In the genomic region with DNA sequence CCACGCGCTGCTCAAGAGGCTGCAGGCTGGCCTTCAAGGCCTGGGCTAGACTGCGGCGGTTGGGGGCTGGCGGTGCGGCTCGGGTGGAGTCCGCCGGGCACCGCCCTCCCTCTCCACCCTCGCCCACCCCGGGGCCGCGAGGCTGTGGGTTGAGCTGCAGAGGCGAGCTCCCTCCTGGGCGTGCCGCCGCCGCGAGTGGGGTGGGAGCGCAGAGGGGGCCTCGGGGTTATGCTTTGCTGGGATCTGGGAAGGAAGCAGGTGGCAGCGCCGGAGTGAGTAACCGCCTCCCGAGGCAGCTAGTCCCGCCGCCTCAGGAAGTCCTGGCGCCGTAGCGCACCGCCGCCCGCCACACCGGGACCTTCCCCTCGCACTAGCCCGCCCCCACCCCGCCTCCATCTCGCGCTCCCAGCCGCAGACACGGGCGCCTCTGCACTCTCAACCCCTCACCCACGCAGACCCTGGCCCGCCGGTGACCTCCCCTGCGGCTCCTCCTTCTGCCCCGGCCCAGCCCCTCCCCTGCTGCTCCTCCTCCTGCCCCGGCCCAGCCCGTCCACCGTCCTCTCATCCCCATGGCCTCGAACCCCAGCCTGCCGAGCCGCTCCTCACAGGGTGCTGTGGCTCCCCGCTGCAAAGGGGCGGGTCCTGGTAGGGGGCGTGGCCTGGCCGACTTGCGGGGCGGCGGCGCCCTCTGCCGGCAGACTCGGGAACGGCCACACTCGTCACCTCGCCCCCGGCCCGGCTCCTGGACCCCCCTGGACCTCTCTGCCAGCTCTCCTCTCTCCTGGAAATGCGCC, we compare ENCODE assay signal across 1 cellular context.
TF ChIP-seq lines count a peak whose summit lies in the region.

No MANE protein-coding gene starts in this region.

TF ChIP-seq in H1, 55 proteins besides CTCF, POLR2A, EP300 and RAD21:
- TF ChIP-seq ZNF274 (IDR thresholded peaks at IDR 0.05; ENCODE audit: borderline replicate concordance, extremely low read depth, low read length) (no peak), KDM4A (IDR thresholded peaks at IDR 0.05; ENCODE audit: low read depth, low read length, severe bottlenecking) (peak; percentile 95), SRF (IDR thresholded peaks at IDR 0.05; ENCODE audit: low read depth, low read length) (no peak), CBX5 (IDR thresholded peaks at IDR 0.05; ENCODE audit: low read depth, low read length) (no peak), SAP30 (IDR thresholded peaks at IDR 0.05; ENCODE audit: insufficient read depth, insufficient replicate concordance, low read length) (no peak), KDM5A (IDR thresholded peaks at IDR 0.05; ENCODE audit: low read length) (no peak), GABPA (IDR thresholded peaks at IDR 0.05; ENCODE audit: borderline replicate concordance, insufficient read depth, low read length) (no peak), SP2 (IDR thresholded peaks at IDR 0.05; ENCODE audit: low read length) (no peak), GTF2F1 (IDR thresholded peaks at IDR 0.05; ENCODE audit: borderline replicate concordance, low read depth, low read length) (no peak), RBBP5 (IDR thresholded peaks at IDR 0.05; ENCODE audit: borderline replicate concordance, low read depth, low read length) (0 out of 2 replicates have a peak, but pooled peaks have one; percentile 19), RFX5 (IDR thresholded peaks at IDR 0.05; ENCODE audit: borderline replicate concordance, low read depth, low read length) (no peak), JUND (IDR thresholded peaks at IDR 0.05; ENCODE audit: low read length) (peak; percentile 52; the same call in 1 of the 2 replicates), CREB1 (IDR thresholded peaks at IDR 0.05) (peak; percentile 72), SIN3A (conservative IDR thresholded peaks at IDR 0.05 in 1 of 2, IDR thresholded peaks at IDR 0.05 in 1 of 2; ENCODE audit: low read depth in 1 of 2, low read length in 2 of 2) (no peak), BRCA1 (IDR thresholded peaks at IDR 0.05; ENCODE audit: low read depth, low read length) (no peak), TCF12 (IDR thresholded peaks at IDR 0.05; ENCODE audit: low read depth, low read length) (no peak), CHD2 (IDR thresholded peaks at IDR 0.05; ENCODE audit: low read length) (peak; percentile 39; the same call in 1 of the 2 replicates), POLR2AphosphoS5 (IDR thresholded peaks at IDR 0.05; ENCODE audit: low read depth, low read length) (no peak), SUZ12 (IDR thresholded peaks at IDR 0.05; ENCODE audit: low read length) (0 out of 2 replicates have a peak, but pooled peaks have one; percentile 24), EGR1 (IDR thresholded peaks at IDR 0.05; ENCODE audit: borderline replicate concordance, low read depth, low read length) (no peak; the same call in 1 of the 2 replicates), SP1 (IDR thresholded peaks at IDR 0.05; ENCODE audit: low read depth, low read length) (peak; percentile 85), ASH2L (IDR thresholded peaks at IDR 0.05; ENCODE audit: low read length) (peak; percentile 22), HDAC6 (IDR thresholded peaks at IDR 0.05; ENCODE audit: low read depth, low read length) (no peak), PHF8 (conservative IDR thresholded peaks at IDR 0.05; ENCODE audit: low read depth, low read length) (0 out of 2 replicates have a peak, but pooled peaks have one; percentile 6), EZH2 (IDR thresholded peaks at IDR 0.05; ENCODE audit: low read depth, low read length, severe bottlenecking) (no peak), CEBPB (IDR thresholded peaks at IDR 0.05; ENCODE audit: low read depth, low read length) (no peak), SP4 (IDR thresholded peaks at IDR 0.05; ENCODE audit: low read length) (peak; percentile 92)
- TF ChIP-seq, protein P1, sequence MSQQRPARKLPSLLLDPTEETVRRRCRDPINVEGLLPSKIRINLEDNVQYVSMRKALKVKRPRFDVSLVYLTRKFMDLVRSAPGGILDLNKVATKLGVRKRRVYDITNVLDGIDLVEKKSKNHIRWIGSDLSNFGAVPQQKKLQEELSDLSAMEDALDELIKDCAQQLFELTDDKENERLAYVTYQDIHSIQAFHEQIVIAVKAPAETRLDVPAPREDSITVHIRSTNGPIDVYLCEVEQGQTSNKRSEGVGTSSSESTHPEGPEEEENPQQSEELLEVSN (IDR thresholded peaks at IDR 0.05) = peak; percentile 45
- TF ChIP-seq, protein P2, sequence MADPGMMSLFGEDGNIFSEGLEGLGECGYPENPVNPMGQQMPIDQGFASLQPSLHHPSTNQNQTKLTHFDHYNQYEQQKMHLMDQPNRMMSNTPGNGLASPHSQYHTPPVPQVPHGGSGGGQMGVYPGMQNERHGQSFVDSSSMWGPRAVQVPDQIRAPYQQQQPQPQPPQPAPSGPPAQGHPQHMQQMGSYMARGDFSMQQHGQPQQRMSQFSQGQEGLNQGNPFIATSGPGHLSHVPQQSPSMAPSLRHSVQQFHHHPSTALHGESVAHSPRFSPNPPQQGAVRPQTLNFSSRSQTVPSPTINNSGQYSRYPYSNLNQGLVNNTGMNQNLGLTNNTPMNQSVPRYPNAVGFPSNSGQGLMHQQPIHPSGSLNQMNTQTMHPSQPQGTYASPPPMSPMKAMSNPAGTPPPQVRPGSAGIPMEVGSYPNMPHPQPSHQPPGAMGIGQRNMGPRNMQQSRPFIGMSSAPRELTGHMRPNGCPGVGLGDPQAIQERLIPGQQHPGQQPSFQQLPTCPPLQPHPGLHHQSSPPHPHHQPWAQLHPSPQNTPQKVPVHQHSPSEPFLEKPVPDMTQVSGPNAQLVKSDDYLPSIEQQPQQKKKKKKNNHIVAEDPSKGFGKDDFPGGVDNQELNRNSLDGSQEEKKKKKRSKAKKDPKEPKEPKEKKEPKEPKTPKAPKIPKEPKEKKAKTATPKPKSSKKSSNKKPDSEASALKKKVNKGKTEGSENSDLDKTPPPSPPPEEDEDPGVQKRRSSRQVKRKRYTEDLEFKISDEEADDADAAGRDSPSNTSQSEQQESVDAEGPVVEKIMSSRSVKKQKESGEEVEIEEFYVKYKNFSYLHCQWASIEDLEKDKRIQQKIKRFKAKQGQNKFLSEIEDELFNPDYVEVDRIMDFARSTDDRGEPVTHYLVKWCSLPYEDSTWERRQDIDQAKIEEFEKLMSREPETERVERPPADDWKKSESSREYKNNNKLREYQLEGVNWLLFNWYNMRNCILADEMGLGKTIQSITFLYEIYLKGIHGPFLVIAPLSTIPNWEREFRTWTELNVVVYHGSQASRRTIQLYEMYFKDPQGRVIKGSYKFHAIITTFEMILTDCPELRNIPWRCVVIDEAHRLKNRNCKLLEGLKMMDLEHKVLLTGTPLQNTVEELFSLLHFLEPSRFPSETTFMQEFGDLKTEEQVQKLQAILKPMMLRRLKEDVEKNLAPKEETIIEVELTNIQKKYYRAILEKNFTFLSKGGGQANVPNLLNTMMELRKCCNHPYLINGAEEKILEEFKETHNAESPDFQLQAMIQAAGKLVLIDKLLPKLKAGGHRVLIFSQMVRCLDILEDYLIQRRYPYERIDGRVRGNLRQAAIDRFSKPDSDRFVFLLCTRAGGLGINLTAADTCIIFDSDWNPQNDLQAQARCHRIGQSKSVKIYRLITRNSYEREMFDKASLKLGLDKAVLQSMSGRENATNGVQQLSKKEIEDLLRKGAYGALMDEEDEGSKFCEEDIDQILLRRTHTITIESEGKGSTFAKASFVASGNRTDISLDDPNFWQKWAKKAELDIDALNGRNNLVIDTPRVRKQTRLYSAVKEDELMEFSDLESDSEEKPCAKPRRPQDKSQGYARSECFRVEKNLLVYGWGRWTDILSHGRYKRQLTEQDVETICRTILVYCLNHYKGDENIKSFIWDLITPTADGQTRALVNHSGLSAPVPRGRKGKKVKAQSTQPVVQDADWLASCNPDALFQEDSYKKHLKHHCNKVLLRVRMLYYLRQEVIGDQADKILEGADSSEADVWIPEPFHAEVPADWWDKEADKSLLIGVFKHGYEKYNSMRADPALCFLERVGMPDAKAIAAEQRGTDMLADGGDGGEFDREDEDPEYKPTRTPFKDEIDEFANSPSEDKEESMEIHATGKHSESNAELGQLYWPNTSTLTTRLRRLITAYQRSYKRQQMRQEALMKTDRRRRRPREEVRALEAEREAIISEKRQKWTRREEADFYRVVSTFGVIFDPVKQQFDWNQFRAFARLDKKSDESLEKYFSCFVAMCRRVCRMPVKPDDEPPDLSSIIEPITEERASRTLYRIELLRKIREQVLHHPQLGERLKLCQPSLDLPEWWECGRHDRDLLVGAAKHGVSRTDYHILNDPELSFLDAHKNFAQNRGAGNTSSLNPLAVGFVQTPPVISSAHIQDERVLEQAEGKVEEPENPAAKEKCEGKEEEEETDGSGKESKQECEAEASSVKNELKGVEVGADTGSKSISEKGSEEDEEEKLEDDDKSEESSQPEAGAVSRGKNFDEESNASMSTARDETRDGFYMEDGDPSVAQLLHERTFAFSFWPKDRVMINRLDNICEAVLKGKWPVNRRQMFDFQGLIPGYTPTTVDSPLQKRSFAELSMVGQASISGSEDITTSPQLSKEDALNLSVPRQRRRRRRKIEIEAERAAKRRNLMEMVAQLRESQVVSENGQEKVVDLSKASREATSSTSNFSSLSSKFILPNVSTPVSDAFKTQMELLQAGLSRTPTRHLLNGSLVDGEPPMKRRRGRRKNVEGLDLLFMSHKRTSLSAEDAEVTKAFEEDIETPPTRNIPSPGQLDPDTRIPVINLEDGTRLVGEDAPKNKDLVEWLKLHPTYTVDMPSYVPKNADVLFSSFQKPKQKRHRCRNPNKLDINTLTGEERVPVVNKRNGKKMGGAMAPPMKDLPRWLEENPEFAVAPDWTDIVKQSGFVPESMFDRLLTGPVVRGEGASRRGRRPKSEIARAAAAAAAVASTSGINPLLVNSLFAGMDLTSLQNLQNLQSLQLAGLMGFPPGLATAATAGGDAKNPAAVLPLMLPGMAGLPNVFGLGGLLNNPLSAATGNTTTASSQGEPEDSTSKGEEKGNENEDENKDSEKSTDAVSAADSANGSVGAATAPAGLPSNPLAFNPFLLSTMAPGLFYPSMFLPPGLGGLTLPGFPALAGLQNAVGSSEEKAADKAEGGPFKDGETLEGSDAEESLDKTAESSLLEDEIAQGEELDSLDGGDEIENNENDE (IDR thresholded peaks at IDR 0.05; ENCODE audit: insufficient replicate concordance, low read length) = no peak
- TF ChIP-seq, protein P3, sequence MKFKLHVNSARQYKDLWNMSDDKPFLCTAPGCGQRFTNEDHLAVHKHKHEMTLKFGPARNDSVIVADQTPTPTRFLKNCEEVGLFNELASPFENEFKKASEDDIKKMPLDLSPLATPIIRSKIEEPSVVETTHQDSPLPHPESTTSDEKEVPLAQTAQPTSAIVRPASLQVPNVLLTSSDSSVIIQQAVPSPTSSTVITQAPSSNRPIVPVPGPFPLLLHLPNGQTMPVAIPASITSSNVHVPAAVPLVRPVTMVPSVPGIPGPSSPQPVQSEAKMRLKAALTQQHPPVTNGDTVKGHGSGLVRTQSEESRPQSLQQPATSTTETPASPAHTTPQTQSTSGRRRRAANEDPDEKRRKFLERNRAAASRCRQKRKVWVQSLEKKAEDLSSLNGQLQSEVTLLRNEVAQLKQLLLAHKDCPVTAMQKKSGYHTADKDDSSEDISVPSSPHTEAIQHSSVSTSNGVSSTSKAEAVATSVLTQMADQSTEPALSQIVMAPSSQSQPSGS (IDR thresholded peaks at IDR 0.05; ENCODE audit: low read length) = no peak
- TF ChIP-seq, protein P4, sequence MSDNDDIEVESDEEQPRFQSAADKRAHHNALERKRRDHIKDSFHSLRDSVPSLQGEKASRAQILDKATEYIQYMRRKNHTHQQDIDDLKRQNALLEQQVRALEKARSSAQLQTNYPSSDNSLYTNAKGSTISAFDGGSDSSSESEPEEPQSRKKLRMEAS (IDR thresholded peaks at IDR 0.05) = peak; percentile 71; the same call in 1 of the 2 replicates
TF ChIP-seq in H1: peak in this region for 12.
